ENCODE assay signal across 1 cellular context in genomic region chr7:36879021-36879420, GRCh38.
TF ChIP-seq lines count a peak whose summit lies in the region.

No MANE protein-coding gene starts in this region.

TF ChIP-seq in HepG2, 621 proteins besides CTCF, POLR2A, EP300 and RAD21 (continued from another document):
- TF ChIP-seq ZFP36L1 (CRISPR knock-in tag; IDR thresholded peaks at IDR 0.05) (no peak), MAFK (conservative IDR thresholded peaks at IDR 0.05 in 1 of 2, IDR thresholded peaks at IDR 0.05 in 1 of 2; ENCODE audit: low read length in 2 of 2) (no peak), HMGA1 (CRISPR knock-in tag; conservative IDR thresholded peaks at IDR 0.05) (no peak), ZNF761 (CRISPR knock-in tag; conservative IDR thresholded peaks at IDR 0.05) (no peak), SIN3B (IDR thresholded peaks at IDR 0.05; ENCODE audit: low read length) (no peak), HNRNPH1 (optimal IDR thresholded peaks at IDR 0.05; ENCODE audit: low read depth, low read length) (no peak), RORA (CRISPR knock-in tag; IDR thresholded peaks at IDR 0.05) (no peak), FOSL1 (CRISPR knock-in tag; IDR thresholded peaks at IDR 0.05; ENCODE audit: borderline replicate concordance) (no peak)
